In genomic region chr19:18342090-18342632, GRCh38 we compare ENCODE assay signal across 16 cellular contexts. TPM values are rescaled to one million over a fixed set of nuclear protein-coding genes. Genes with fewer than 3 reads are reported as not detected.
DNase-seq lines count a peak whose midpoint lies in the region; ATAC-seq and TF ChIP-seq lines count a peak whose summit lies in the region.
"Had no signal": no experiment of that assay in that cellular context is flagged by ENCODE, and none has a peak within 500 bp of the region (broad histone marks: within the 10 kb centered on the region; RNA-seq: fewer than 3 reads in every experiment).

No MANE protein-coding gene starts in this region.

- H3K27me3 ChIP-seq in hepatocyte (no peaks in the 10 kb centered on the region), tibial nerve (no peaks in the 10 kb centered on the region), upper lobe of right lung (no peaks in the 10 kb centered on the region), adrenal gland (no peaks in the 10 kb centered on the region)
- H3K27me3 ChIP-seq: colonic mucosa, testis had no signal

- no peaks in the 10 kb centered on the region for H3K9me3 Mint-ChIP-seq in activated T-cell treated with anti-CD3 and anti-CD28 coated beads, Interleukin-2, amount 50 U/mL, for 72 hours
- no peaks in the 10 kb centered on the region for H3K9me3 Mint-ChIP-seq in activated CD4-positive, alpha-beta memory T cell treated with anti-CD3 and anti-CD28 coated beads, Interleukin-2, amount 10 ng/mL, durations not matched to agents 7 days and 5 days

- peaks cover 26% of the 10 kb centered on the region for H3K4me1 Mint-ChIP-seq in activated T-cell treated with anti-CD3 and anti-CD28 coated beads, Interleukin-2, amount 50 U/mL, for 72 hours (ENCODE audit: low read depth)
- H3K4me1 Mint-ChIP-seq in activated CD4-positive, alpha-beta memory T cell treated with anti-CD3 and anti-CD28 coated beads, Interleukin-2, amount 10 ng/mL, durations not matched to agents 7 days and 5 days: peaks cover 28% of the 10 kb centered on the region

- no peak overlapping the region for H2AFZ ChIP-seq in hepatocyte

- no peak for TF ChIP-seq CTCF in hepatocyte (IDR thresholded peaks at IDR 0.05; ENCODE audit: poor library complexity)
- no peak for TF ChIP-seq CTCF in tibial nerve (IDR thresholded peaks at IDR 0.05)
- TF ChIP-seq CTCF in upper lobe of right lung (IDR thresholded peaks at IDR 0.05): no peak
- TF ChIP-seq CTCF in adrenal gland (IDR thresholded peaks at IDR 0.05): no peak

- H3K36me3 ChIP-seq in hepatocyte (replicated peaks; ENCODE audit: insufficient read depth, low read depth) (no peaks in the 10 kb centered on the region), tibial nerve (peaks cover 0 to 29% (median 0%) of the 10 kb centered on the region in 3 donors), upper lobe of right lung (peaks cover 7% of the 10 kb centered on the region), adrenal gland (replicated peaks in 1 of 2) (peaks cover 0 to 18% of the 10 kb centered on the region in 2 donors)
- H3K36me3 ChIP-seq: colonic mucosa had no signal

- H3K9me3 ChIP-seq in hepatocyte (ENCODE audit: low read depth): no peaks in the 10 kb centered on the region
- H3K9me3 ChIP-seq in tibial nerve: no peaks in the 10 kb centered on the region
- no peaks in the 10 kb centered on the region for H3K9me3 ChIP-seq in upper lobe of right lung
- no peaks in the 10 kb centered on the region for H3K9me3 ChIP-seq in adrenal gland (replicated peaks in 1 of 3)
- H3K9me3 ChIP-seq: colonic mucosa, lower lobe of right lung, testis had no signal

- peaks cover 19% of the 10 kb centered on the region for H3K79me2 ChIP-seq in hepatocyte

- no peak for ATAC-seq in activated T-cell treated with anti-CD3 and anti-CD28 coated beads, Interleukin-2, amount 50 U/mL, for 72 hours (replicated peaks in 1 of 2)
- no peak for ATAC-seq in upper lobe of right lung
- ATAC-seq: lower lobe of right lung had no signal

- H3K27ac ChIP-seq in hepatocyte (no peak overlapping the region), tibial nerve (peak overlapping the region in 3 of 4 donors; percentile 26 to 91 (median 86)), upper lobe of right lung (no peak overlapping the region), adrenal gland (peak overlapping the region in 1 of 5 donors; percentile 97)
- H3K27ac ChIP-seq: lower lobe of right lung had no signal

- POLR2A ChIA-PET in activated CD4-positive, alpha-beta memory T cell treated with anti-CD3 and anti-CD28 coated beads, Interleukin-2, amount 10 ng/mL, durations not matched to agents 7 days and 5 days (lab: Charles Lee): interaction anchor here (1.0 to 4.5 kb wide), 3 partner anchors 20 to 62 kb away, joined by 3 to 28 read pairs (median 4); partner anchors contain the start of gene LSM4

- H3K4me1 ChIP-seq in hepatocyte (ENCODE audit: insufficient read depth) (peaks cover 5% of the 10 kb centered on the region), tibial nerve (peaks cover 0 to 34% (median 12%) of the 10 kb centered on the region in 4 donors), upper lobe of right lung (peaks cover 15% of the 10 kb centered on the region), adrenal gland (replicated peaks in 1 of 2) (peaks cover 9 to 34% of the 10 kb centered on the region in 2 donors)
- H3K4me1 ChIP-seq: colonic mucosa had no signal

- H3K36me3 Mint-ChIP-seq in activated T-cell treated with anti-CD3 and anti-CD28 coated beads, Interleukin-2, amount 50 U/mL, for 72 hours (ENCODE audit: insufficient read depth in 2 of 2): peaks cover 2 to 9% of the 10 kb centered on the region in 2 donors
- peaks cover 15% of the 10 kb centered on the region for H3K36me3 Mint-ChIP-seq in activated CD4-positive, alpha-beta memory T cell treated with anti-CD3 and anti-CD28 coated beads, Interleukin-2, amount 10 ng/mL, durations not matched to agents 7 days and 5 days (ENCODE audit: low read depth)

- H3K27me3 Mint-ChIP-seq in activated T-cell treated with anti-CD3 and anti-CD28 coated beads, Interleukin-2, amount 50 U/mL, for 72 hours (ENCODE audit: low read depth): no peaks in the 10 kb centered on the region
- H3K27me3 Mint-ChIP-seq in activated CD4-positive, alpha-beta memory T cell treated with anti-CD3 and anti-CD28 coated beads, Interleukin-2, amount 10 ng/mL, durations not matched to agents 7 days and 5 days: peaks cover 1% of the 10 kb centered on the region

- peak overlapping the region; percentile 87 to 95 for H3K4me3 Mint-ChIP-seq in activated T-cell treated with anti-CD3 and anti-CD28 coated beads, Interleukin-2, amount 50 U/mL, for 72 hours
- H3K4me3 Mint-ChIP-seq in activated CD4-positive, alpha-beta memory T cell treated with anti-CD3 and anti-CD28 coated beads, Interleukin-2, amount 10 ng/mL, durations not matched to agents 7 days and 5 days: peak overlapping the region; percentile 83

- no peak for TF ChIP-seq POLR2A in tibial nerve (IDR thresholded peaks at IDR 0.05)
- no peak for TF ChIP-seq POLR2A in adrenal gland (IDR thresholded peaks at IDR 0.05)

- peak overlapping the region; percentile 15 for H3K27ac Mint-ChIP-seq in activated T-cell treated with anti-CD3 and anti-CD28 coated beads, Interleukin-2, amount 50 U/mL, for 72 hours
- peak overlapping the region; percentile 35 for H3K27ac Mint-ChIP-seq in activated CD4-positive, alpha-beta memory T cell treated with anti-CD3 and anti-CD28 coated beads, Interleukin-2, amount 10 ng/mL, durations not matched to agents 7 days and 5 days

- peaks cover 3% of the 10 kb centered on the region for H4K20me1 ChIP-seq in hepatocyte (ENCODE audit: insufficient read depth, poor library complexity, severe bottlenecking)

- intact Hi-C loops in upper lobe of right lung (cut with DNase I): no loop called here
- intact Hi-C loops in adrenal gland (cut with DNase I): no loop called here

- no peak for DNase-seq in activated T-cell treated with anti-CD3 and anti-CD28 coated beads, Interleukin-2, amount 50 U/mL, for 72 hours
- DNase-seq in activated T-cell treated with anti-CD3 and anti-CD28 coated beads for 4 hours (no peak), hepatocyte (ENCODE audit: low spot score) (no peak), tibial nerve (ENCODE audit: low spot score in 2 of 2) (no peak), upper lobe of right lung (no peak), H4 (ENCODE audit: low spot score) (no peak), adrenal gland (no peak)
- DNase-seq in activated CD4-positive, alpha-beta memory T cell treated with anti-CD3 and anti-CD28 coated beads, Interleukin-2, amount 10 ng/mL, durations not matched to agents 7 days and 5 days: no peak
- DNase-seq: amniotic stem cell; colonic mucosa; lower lobe of right lung; NCI-H1417; NCI-H510A treated with DMSO at 0.1 percent for 48 hours; stimulated activated CD4-positive, alpha-beta T cell treated with anti-CD3 and anti-CD28 coated beads, Interleukin-12 subunit alpha, Interleukin-12 subunit beta, amount 100 ng/mL, for 4 hours; testis had no signal

- H3K4me2 ChIP-seq in hepatocyte: peak overlapping the region; percentile 93

- H3K4me3 ChIP-seq in hepatocyte: no peak overlapping the region
- H3K4me3 ChIP-seq in tibial nerve: no peak overlapping the region
- no peak overlapping the region for H3K4me3 ChIP-seq in upper lobe of right lung
- H3K4me3 ChIP-seq in adrenal gland: no peak overlapping the region
- H3K4me3 ChIP-seq: testis had no signal

- TF ChIP-seq EP300 in tibial nerve (IDR thresholded peaks at IDR 0.05): no peak

- H3K9me2 ChIP-seq in hepatocyte (replicated peaks; ENCODE audit: insufficient read depth): no peaks in the 10 kb centered on the region

- whole genome bisulfite sequencing in hepatocyte (ENCODE audit: low lambda C conversion rate, missing lambda C conversion rate): 80% methylated on average over 8 of the region's 8 CpGs
- WGBS in tibial nerve, 2 donors: 77 to 85% methylated on average over 8 of the region's 8 CpGs
- 58 to 71% (median 64%) methylated on average over 8 of the region's 8 CpGs for WGBS in adrenal gland, 4 donors

- CTCF ChIA-PET in activated CD4-positive, alpha-beta memory T cell treated with anti-CD3 and anti-CD28 coated beads, Interleukin-2, amount 10 ng/mL, durations not matched to agents 7 days and 5 days (lab: Charles Lee): interaction anchor here (1.0 to 2.6 kb wide), 4 partner anchors 18 to 297 kb away, joined by 3 to 14 read pairs (median 3); no protein-coding TSS in a partner anchor

RNA-seq across cellular contexts. Expression of gene PGPEP1, which starts 1.8 kb away (rescaled TPM):
- 10 to 100 TPM; 55.5 to 58.0 TPM for total RNA-seq in activated T-cell treated with anti-CD3 and anti-CD28 coated beads, Interleukin-2, amount 50 U/mL, for 72 hours
- 10 to 100 TPM; 42.7 to 44.0 TPM for total RNA-seq in activated CD4-positive, alpha-beta memory T cell treated with anti-CD3 and anti-CD28 coated beads, Interleukin-2, amount 10 ng/mL, durations not matched to agents 7 days and 5 days
- total RNA-seq in hepatocyte: 35.0 and 36.1 TPM in 2 replicates
- 24.8 and 26.8 TPM in 2 replicates for polyA plus RNA-seq in hepatocyte
- total RNA-seq in tibial nerve: 10 to 100 TPM; 15.9 to 27.9 (median 20.1) TPM
- 40.8 TPM for total RNA-seq in upper lobe of right lung
- total RNA-seq in H4 (2014; rRNA removed; shearing (Covaris generic)): 2.9 and 12.1 TPM in 2 replicates
- total RNA-seq in adrenal gland: 10 to 100 TPM; 31.6 to 89.2 (median 58.6) TPM
- 10 to 100 TPM; 20.3 to 46.1 (median 21.1) TPM for polyA plus RNA-seq in adrenal gland

RNA-seq across cellular contexts. Expression of gene LSM4, which starts 19.3 kb away (rescaled TPM):
- total RNA-seq in activated T-cell treated with anti-CD3 and anti-CD28 coated beads, Interleukin-2, amount 50 U/mL, for 72 hours: 100 to 1,000 TPM; 178 to 250 TPM
- total RNA-seq in activated CD4-positive, alpha-beta memory T cell treated with anti-CD3 and anti-CD28 coated beads, Interleukin-2, amount 10 ng/mL, durations not matched to agents 7 days and 5 days: 100 to 1,000 TPM; 180 to 186 TPM
- total RNA-seq in hepatocyte (185 and 202 TPM in 2 replicates), tibial nerve (100 to 1,000 TPM in 3 of 4 donors, 10 to 100 TPM in 1; 70.4 to 167 (median 156) TPM), upper lobe of right lung (76.9 TPM), adrenal gland (100 to 1,000 TPM; 107 to 290 (median 161) TPM)
- polyA plus RNA-seq in hepatocyte (218 and 226 TPM in 2 replicates), adrenal gland (100 to 1,000 TPM; 105 to 195 (median 120) TPM)
- 349 and 397 TPM in 2 replicates for total RNA-seq in H4 (2014; rRNA removed; shearing (Covaris generic))

RNA-seq across cellular contexts. Expression of gene GDF15, which starts 43.8 kb away (rescaled TPM):
- under 1 TPM in 1 of 2 donors, not detected in 1; 0.60 TPM for total RNA-seq in activated T-cell treated with anti-CD3 and anti-CD28 coated beads, Interleukin-2, amount 50 U/mL, for 72 hours
- not detected for total RNA-seq in activated CD4-positive, alpha-beta memory T cell treated with anti-CD3 and anti-CD28 coated beads, Interleukin-2, amount 10 ng/mL, durations not matched to agents 7 days and 5 days
- total RNA-seq in hepatocyte: 106 and 123 TPM in 2 replicates
- 175 and 185 TPM in 2 replicates for polyA plus RNA-seq in hepatocyte
- total RNA-seq in tibial nerve: 10 to 100 TPM in 2 of 4 donors, 1 to 10 TPM in 2; 4.2 to 31.0 (median 13.2) TPM
- 105 TPM for total RNA-seq in upper lobe of right lung
- 376 and 378 TPM in 2 replicates for total RNA-seq in H4 (2014; rRNA removed; shearing (Covaris generic))
- 10 to 100 TPM in 4 of 8 donors, 1 to 10 TPM in 3, under 1 TPM in 1; 0.90 to 29.2 (median 9.0) TPM for total RNA-seq in adrenal gland
- polyA plus RNA-seq in adrenal gland: 1 to 10 TPM in 2 of 3 donors, under 1 TPM in 1; 0.33 to 5.3 (median 2.6) TPM

RNA-seq across cellular contexts. Expression of gene LRRC25, which starts 55.3 kb away (rescaled TPM):
- not detected for total RNA-seq in activated T-cell treated with anti-CD3 and anti-CD28 coated beads, Interleukin-2, amount 50 U/mL, for 72 hours
- total RNA-seq in activated CD4-positive, alpha-beta memory T cell treated with anti-CD3 and anti-CD28 coated beads, Interleukin-2, amount 10 ng/mL, durations not matched to agents 7 days and 5 days: not detected
- total RNA-seq in hepatocyte (0.16 TPM in 1 of 2 replicates, not detected in the other), tibial nerve (10 to 100 TPM in 2 of 4 donors, 1 to 10 TPM in 2; 9.0 to 13.8 (median 9.8) TPM), upper lobe of right lung (22.7 TPM), adrenal gland (10 to 100 TPM in 7 of 8 donors, 1 to 10 TPM in 1; 8.7 to 38.2 (median 22.5) TPM)
- polyA plus RNA-seq in hepatocyte (0.36 and 1.5 TPM in 2 replicates), adrenal gland (10 to 100 TPM in 1 of 3 donors, 1 to 10 TPM in 2; 5.1 to 18.4 (median 8.5) TPM)
- 0.06 and 0.35 TPM in 2 replicates for total RNA-seq in H4 (2014; rRNA removed; shearing (Covaris generic))
- total RNA-seq: osteocyte had no signal

Comparison
In these comparisons a context has a peak if more than half of its experiments do, and no peak if none do; other contexts are left out.
1. H3K27ac ChIP-seq: peak in tibial nerve (3 of 4); none in hepatocyte (single experiment) and upper lobe of right lung (single experiment).